8 cellular contexts compared by ENCODE assay signal in genomic region chr18:3037423-3037915, GRCh38. TPM values are rescaled to one million over a fixed set of nuclear protein-coding genes. Genes with fewer than 3 reads are reported as not detected.
A peak's percentile ranks its signal among the peaks of the same experiment; 100 is the strongest.
DNase-seq lines count a peak whose midpoint lies in the region; ATAC-seq and TF ChIP-seq lines count a peak whose summit lies in the region.

No MANE protein-coding gene starts in this region.

- H3K4me2 ChIP-seq in DND-41 (ENCODE audit: insufficient read depth, low read length) = no peak overlapping the region
- H3K4me2 ChIP-seq in smooth muscle cell = peak overlapping the region; percentile 15

- H3K36me3 ChIP-seq in DND-41 (ENCODE audit: insufficient read depth, low read length) = no peaks in the 10 kb centered on the region
- no peaks in the 10 kb centered on the region for H3K36me3 ChIP-seq in smooth muscle cell (ENCODE audit: low read depth)

- no peaks in the 10 kb centered on the region for H3K27me3 ChIP-seq in DND-41 (ENCODE audit: insufficient read depth, low read length, poor library complexity)
- H3K27me3 ChIP-seq in smooth muscle cell (ENCODE audit: low read depth) = no peaks in the 10 kb centered on the region

- in situ Hi-C loops in ACHN (cut with HindIII; ENCODE audit: low pct_ligation_motif_present, low pct_unique_long_range_greater_than_20kb, low sequenced_read_pairs) = no loop called here

- H3K27ac ChIP-seq in DND-41 (ENCODE audit: low read length) (no peak overlapping the region), smooth muscle cell (ENCODE audit: low read depth) (peak overlapping the region; percentile 59)

- H4K20me1 ChIP-seq in DND-41 (ENCODE audit: insufficient read depth, low read length) (no peaks in the 10 kb centered on the region), smooth muscle cell (ENCODE audit: low read depth) (no peaks in the 10 kb centered on the region)

- H3K9ac ChIP-seq in DND-41 (ENCODE audit: low read depth, low read length) = no peak overlapping the region
- no peak overlapping the region for H3K9ac ChIP-seq in smooth muscle cell (ENCODE audit: low read depth)

- H3K4me3 ChIP-seq in DND-41 (ENCODE audit: low read depth in 1 of 2, low read length in 2 of 2) (no peak overlapping the region), fibroblast of the aortic adventitia (ENCODE audit: low read depth, low read length) (no peak overlapping the region), smooth muscle cell (no peak overlapping the region)

- H3K4me1 ChIP-seq in DND-41 (ENCODE audit: insufficient read depth, low read length) = no peaks in the 10 kb centered on the region
- H3K4me1 ChIP-seq in smooth muscle cell (ENCODE audit: low read depth) = peaks cover 4% of the 10 kb centered on the region

- ATAC-seq in DND-41 (ENCODE audit: insufficient read depth, low read depth) (0 out of 3 replicates have a peak, but pooled peaks have one; percentile 33), GM19372 (IDR thresholded peaks at IDR 0.05; ENCODE audit: low read depth, unreplicated experiment) (peak; percentile 99), HG03354 (IDR thresholded peaks at IDR 0.05; ENCODE audit: poor library complexity, severe bottlenecking, unreplicated experiment) (peak; percentile 98)

- no peaks in the 10 kb centered on the region for H3K79me2 ChIP-seq in DND-41 (ENCODE audit: insufficient read depth, low read length)
- H3K79me2 ChIP-seq in smooth muscle cell (ENCODE audit: low read depth) = no peaks in the 10 kb centered on the region

- H2AFZ ChIP-seq in DND-41 (ENCODE audit: low read depth, low read length) (no peak overlapping the region), smooth muscle cell (ENCODE audit: low read depth) (no peak overlapping the region)

- DNase-seq in DND-41 (no peak), SHP77 treated with DMSO at 0.1 percent for 48 hours (lab: John Stamatoyannopoulos, UW) (peak; percentile 30), fibroblast of the aortic adventitia (ENCODE audit: low read depth) (peak; percentile 47), smooth muscle cell (lab: John Stamatoyannopoulos, UW; ENCODE audit: unreplicated experiment) (no peak), ACHN (no peak), OCI-M2 (lab: John Stamatoyannopoulos, UW; ENCODE audit: unreplicated experiment) (no peak)

- no peaks in the 10 kb centered on the region for H3F3A ChIP-seq in smooth muscle cell (ENCODE audit: low read depth)

- TF ChIP-seq CTCF in DND-41 (IDR thresholded peaks at IDR 0.05; ENCODE audit: borderline replicate concordance, extremely low read depth, low read length, poor library complexity, severe bottlenecking) (no peak), fibroblast of the aortic adventitia (IDR thresholded peaks at IDR 0.05; ENCODE audit: insufficient read depth, low read length) (no peak), smooth muscle cell (IDR thresholded peaks at IDR 0.05; ENCODE audit: borderline replicate concordance, insufficient read depth, poor library complexity, severe bottlenecking) (no peak)

- H3K9me3 ChIP-seq in DND-41 (ENCODE audit: insufficient read depth, low read length, severe bottlenecking) = no peaks in the 10 kb centered on the region
- H3K9me3 ChIP-seq in smooth muscle cell (replicated peaks; ENCODE audit: low read depth) = no peaks in the 10 kb centered on the region

- WGBS in smooth muscle cell (ENCODE audit: low lambda C conversion rate) = 28% methylated on average over 4 of the region's 4 CpGs

RNA-seq across cellular contexts. Expression of gene LPIN2, which starts 24.5 kb away (rescaled TPM):
- total RNA-seq in fibroblast of the aortic adventitia (ENCODE audit: low replicate concordance) = 18.2 and 43.7 TPM in 2 replicates
- total RNA-seq in smooth muscle cell = 17.9 and 20.0 TPM in 2 replicates
- 12.4 and 15.4 TPM in 2 replicates for polyA plus RNA-seq in smooth muscle cell

Comparison
In these comparisons a context has a peak if more than half of its experiments do, and no peak if none do; other contexts are left out.
1. ATAC-seq: peak in every context shown above with its lines; median percentile 99 in GM19372; 98 in HG03354; 33 in DND-41.
2. DNase-seq: peak in SHP77 treated with DMSO at 0.1 percent for 48 hours (single experiment) and fibroblast of the aortic adventitia (single experiment); none in DND-41 (single experiment), smooth muscle cell (single experiment), ACHN (single experiment) and OCI-M2 (single experiment).